8 cellular contexts compared by ENCODE assay signal in genomic region chr2:106095478-106096392, GRCh38.
DNase-seq lines count a peak whose midpoint lies in the region; ATAC-seq and TF ChIP-seq lines count a peak whose summit lies in the region.
"Had no signal": no experiment of that assay in that cellular context is flagged by ENCODE, and none has a peak within 500 bp of the region (broad histone marks: within the 10 kb centered on the region; RNA-seq: fewer than 3 reads in every experiment).

No MANE protein-coding gene starts in this region.

- peaks cover 4% of the 10 kb centered on the region for H3K9me3 Mint-ChIP-seq in activated naive CD4-positive, alpha-beta T cell treated with anti-CD3 and anti-CD28 coated beads, Interleukin-2, amount 10 ng/mL, durations not matched to agents 7 days and 5 days
- peaks cover 1% of the 10 kb centered on the region for H3K9me3 Mint-ChIP-seq in neural progenitor cell

- CTCF ChIA-PET in activated naive CD4-positive, alpha-beta T cell treated with anti-CD3 and anti-CD28 coated beads, Interleukin-2, amount 10 ng/mL, durations not matched to agents 7 days and 5 days (lab: Charles Lee), result interaction anchor here (1.0 to 3.0 kb wide), 6 partner anchors 8 to 520 kb away, joined by 3 to 22 read pairs (median 4); no protein-coding TSS in a partner anchor

- peaks cover 74% of the 10 kb centered on the region for H3K36me3 Mint-ChIP-seq in activated naive CD4-positive, alpha-beta T cell treated with anti-CD3 and anti-CD28 coated beads, Interleukin-2, amount 10 ng/mL, durations not matched to agents 7 days and 5 days
- H3K36me3 Mint-ChIP-seq in neural progenitor cell, result peaks cover 54% of the 10 kb centered on the region

- peak; percentile 46 to 66 for ATAC-seq in upper lobe of left lung (ENCODE audit: low FRiP score in 2 of 2)

- H3K4me3 ChIP-seq in neural progenitor cell, result no peak overlapping the region
- H3K4me3 ChIP-seq in upper lobe of left lung, result peak overlapping the region in 1 of 4 donors; percentile 4

- H3K27me3 ChIP-seq in neural progenitor cell (no peaks in the 10 kb centered on the region), upper lobe of left lung (no peaks in the 10 kb centered on the region)

- H2AFZ ChIP-seq in neural progenitor cell (replicated peaks), result no peak overlapping the region

- H3K9me3 ChIP-seq in neural progenitor cell (ENCODE audit: low read depth), result no peaks in the 10 kb centered on the region
- no peaks in the 10 kb centered on the region for H3K9me3 ChIP-seq in upper lobe of left lung

- peaks cover 82% of the 10 kb centered on the region for H3K4me1 Mint-ChIP-seq in activated naive CD4-positive, alpha-beta T cell treated with anti-CD3 and anti-CD28 coated beads, Interleukin-2, amount 10 ng/mL, durations not matched to agents 7 days and 5 days
- H3K4me1 Mint-ChIP-seq in neural progenitor cell, result peaks cover 3% of the 10 kb centered on the region

- H3K4me1 ChIP-seq in neural progenitor cell (peaks cover 3% of the 10 kb centered on the region), upper lobe of left lung (peaks cover 0 to 13% (median 6%) of the 10 kb centered on the region in 4 donors)

- H3K27ac ChIP-seq in neural progenitor cell (no peak overlapping the region), upper lobe of left lung (peak overlapping the region in 2 of 4 donors; percentile 53 to 64)

- peak; percentile 30 to 87 (median 58) for DNase-seq in activated CD4-positive, CD25-positive, alpha-beta regulatory T cell (lab: John Stamatoyannopoulos, UW)
- peak; percentile 92 for DNase-seq in activated naive CD4-positive, alpha-beta T cell treated with anti-CD3 and anti-CD28 coated beads, Interleukin-2, amount 10 ng/mL, durations not matched to agents 7 days and 5 days
- DNase-seq in neural progenitor cell (ENCODE audit: low spot score), result no peak
- DNase-seq in upper lobe of left lung, result peak; percentile 37 to 77
- no peak for DNase-seq in DMS53 (lab: John Stamatoyannopoulos, UW)
- no peak for DNase-seq in ureter (ENCODE audit: low spot score)
- no peak for DNase-seq in NCI-H2196 (lab: John Stamatoyannopoulos, UW; ENCODE audit: unreplicated experiment)
- DNase-seq: foreskin melanocyte had no signal

- H3K4me2 ChIP-seq in neural progenitor cell, result no peak overlapping the region

- TF ChIP-seq POLR2A in upper lobe of left lung (IDR thresholded peaks at IDR 0.05), result peak in 1 of 4 donors; percentile 34

- H3K79me2 ChIP-seq in neural progenitor cell (ENCODE audit: low read depth), result no peaks in the 10 kb centered on the region

- WGBS in upper lobe of left lung, 2 donors, result 49 to 78% methylated on average over 10 to 21 of the region's 21 CpGs

- no peak overlapping the region for H3K9ac ChIP-seq in neural progenitor cell

- no peaks in the 10 kb centered on the region for H3F3A ChIP-seq in neural progenitor cell (ENCODE audit: low read depth)

- peaks cover 5% of the 10 kb centered on the region for H3K36me3 ChIP-seq in neural progenitor cell
- H3K36me3 ChIP-seq in upper lobe of left lung, result peaks cover 0 to 51% (median 39%) of the 10 kb centered on the region in 4 donors

- peak overlapping the region; percentile 94 for H3K27ac Mint-ChIP-seq in activated naive CD4-positive, alpha-beta T cell treated with anti-CD3 and anti-CD28 coated beads, Interleukin-2, amount 10 ng/mL, durations not matched to agents 7 days and 5 days
- no peak overlapping the region for H3K27ac Mint-ChIP-seq in neural progenitor cell

- H3K27me3 Mint-ChIP-seq in activated naive CD4-positive, alpha-beta T cell treated with anti-CD3 and anti-CD28 coated beads, Interleukin-2, amount 10 ng/mL, durations not matched to agents 7 days and 5 days, result no peaks in the 10 kb centered on the region
- H3K27me3 Mint-ChIP-seq in neural progenitor cell (ENCODE audit: insufficient read depth, low read depth), result peaks cover 2% of the 10 kb centered on the region

- H3K4me3 Mint-ChIP-seq in activated naive CD4-positive, alpha-beta T cell treated with anti-CD3 and anti-CD28 coated beads, Interleukin-2, amount 10 ng/mL, durations not matched to agents 7 days and 5 days, result peak overlapping the region; percentile 75
- H3K4me3 Mint-ChIP-seq in neural progenitor cell, result peak overlapping the region; percentile 0

- TF ChIP-seq CTCF in neural progenitor cell (IDR thresholded peaks at IDR 0.05) (no peak), upper lobe of left lung (IDR thresholded peaks at IDR 0.05) (no peak)

- TF ChIP-seq EP300 in upper lobe of left lung (IDR thresholded peaks at IDR 0.05), result no peak

- peaks cover 3% of the 10 kb centered on the region for H4K20me1 ChIP-seq in neural progenitor cell (ENCODE audit: low read depth)

Comparison
In these comparisons a context has a peak if more than half of its experiments do, and no peak if none do; other contexts are left out.
1. DNase-seq: peak in activated CD4-positive, CD25-positive, alpha-beta regulatory T cell (4 of 4), activated naive CD4-positive, alpha-beta T cell treated with anti-CD3 and anti-CD28 coated beads, Interleukin-2, amount 10 ng/mL, durations not matched to agents 7 days and 5 days (single experiment) and upper lobe of left lung (2 of 2); none in neural progenitor cell (single experiment), DMS53 (single experiment), ureter (single experiment) and NCI-H2196 (single experiment).